ENCODE assay signal across 22 cellular contexts in genomic region chr11:44186531-44186930, GRCh38.
"Had no signal": no experiment of that assay in that cellular context is flagged by ENCODE, and none has a peak within 500 bp of the region (broad histone marks: within the 10 kb centered on the region; RNA-seq: fewer than 3 reads in every experiment).

No MANE protein-coding gene starts in this region.

- H3K4me3 ChIP-seq: colonic mucosa, esophagus squamous epithelium, gastrocnemius medialis, heart right ventricle, left lung, lower lobe of right lung, mucosa of descending colon had no signal

- H3K27me3 ChIP-seq: colonic mucosa, esophagus squamous epithelium, gastrocnemius medialis, heart right ventricle, left lung had no signal

- H3K36me3 ChIP-seq: colonic mucosa, lower lobe of right lung had no signal

- DNase-seq: colonic mucosa; cortex of kidney; effector CD8-positive, alpha-beta T cell; effector memory CD8-positive, alpha-beta T cell; endodermal cell; erythroblast; esophagus squamous epithelium; foreskin fibroblast; foreskin melanocyte; gastrocnemius medialis; glutamatergic neuron; head of caudate nucleus; heart right ventricle; hippocampal formation; left cardiac atrium; left lung; left ventricle myocardium superior; lower lobe of right lung; mesenchymal stem cell; mucosa of descending colon; naive B cell had no signal

- H3K4me1 ChIP-seq: colonic mucosa, left lung, lower lobe of right lung had no signal

- H3K27ac ChIP-seq: colonic mucosa, epithelial cell of prostate, esophagus squamous epithelium, gastrocnemius medialis, heart right ventricle, left lung, lower lobe of right lung had no signal

- H3K9me3 ChIP-seq: colonic mucosa had no signal
